Comparison of ENCODE assay signal across 7 cellular contexts in genomic region chr14:47821134-47821533, GRCh38.
"Had no signal": no experiment of that assay in that cellular context is flagged by ENCODE, and none has a peak within 500 bp of the region (broad histone marks: within the 10 kb centered on the region; RNA-seq: fewer than 3 reads in every experiment).

No MANE protein-coding gene starts in this region.

- H3K4me3 ChIP-seq: GM23338, K562 had no signal

- H2AFZ ChIP-seq: GM23338 had no signal

- H3K4me2 ChIP-seq: GM23338 had no signal

- ATAC-seq: GM23338, HepG2, K562 had no signal

- DNase-seq: H9, HCEC 1CT, IMR-90, KG1 had no signal
